ENCODE assay signal across 1 cellular context in the genomic region with DNA sequence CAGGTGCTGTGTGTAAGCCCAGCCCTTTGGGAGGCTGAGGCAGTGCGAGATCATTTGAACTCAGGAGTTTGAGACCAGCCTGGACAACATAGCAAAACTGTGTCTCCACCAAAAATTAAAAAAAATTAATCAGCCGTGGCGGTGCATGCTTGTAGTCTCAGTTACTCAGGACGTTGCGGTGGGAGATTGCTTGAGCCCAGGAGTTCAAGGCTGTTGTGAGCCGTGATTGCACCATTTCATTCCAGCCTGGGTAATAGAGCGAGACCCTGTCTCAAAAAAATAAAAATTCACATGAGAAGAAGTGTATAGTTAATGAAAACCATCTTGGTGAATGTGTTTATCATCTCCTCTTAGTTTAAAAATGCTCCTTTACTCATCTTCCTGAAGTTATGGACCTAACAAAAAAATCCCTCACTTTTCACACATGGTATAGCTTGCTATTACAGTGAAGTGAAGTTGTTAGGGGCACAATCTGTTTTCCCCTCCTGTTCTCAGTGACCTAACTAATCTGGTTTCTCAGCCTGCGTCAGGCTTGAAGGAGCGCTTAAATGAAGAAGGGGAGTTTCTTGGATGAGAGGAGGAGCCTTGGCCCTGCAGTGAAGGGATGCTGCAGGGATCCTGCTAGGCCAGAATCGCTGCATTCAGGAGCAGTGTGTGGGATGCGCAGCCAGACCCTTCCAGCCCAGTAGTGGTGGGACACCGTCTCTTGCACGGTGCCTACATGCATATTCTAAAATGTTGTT.
TF ChIP-seq lines count a peak whose summit lies in the region.

No MANE protein-coding gene starts in this region.

TF ChIP-seq in IMR-90, 13 proteins besides CTCF, POLR2A, EP300 and RAD21:
- TF ChIP-seq BHLHE40 (IDR thresholded peaks at IDR 0.05; ENCODE audit: low read depth, low read length) (no peak), RFX5 (IDR thresholded peaks at IDR 0.05; ENCODE audit: low read depth, low read length) (no peak), RCOR1 (IDR thresholded peaks at IDR 0.05; ENCODE audit: insufficient replicate concordance, low read length) (no peak), NFE2L2 (IDR thresholded peaks at IDR 0.05; ENCODE audit: low read depth, low read length) (no peak), CHD1 (IDR thresholded peaks at IDR 0.05; ENCODE audit: low read depth, low read length) (no peak), FOS (IDR thresholded peaks at IDR 0.05; ENCODE audit: low read depth, low read length) (no peak), MXI1 (IDR thresholded peaks at IDR 0.05; ENCODE audit: borderline replicate concordance, low read depth, low read length) (no peak), CEBPB (IDR thresholded peaks at IDR 0.05; ENCODE audit: low read depth, low read length) (no peak), MAFK (IDR thresholded peaks at IDR 0.05; ENCODE audit: low read depth, low read length) (no peak), SMC3 (IDR thresholded peaks at IDR 0.05; ENCODE audit: low read depth, low read length) (no peak), MAZ (IDR thresholded peaks at IDR 0.05; ENCODE audit: borderline replicate concordance, low read depth, low read length) (no peak)
- TF ChIP-seq, protein P1, sequence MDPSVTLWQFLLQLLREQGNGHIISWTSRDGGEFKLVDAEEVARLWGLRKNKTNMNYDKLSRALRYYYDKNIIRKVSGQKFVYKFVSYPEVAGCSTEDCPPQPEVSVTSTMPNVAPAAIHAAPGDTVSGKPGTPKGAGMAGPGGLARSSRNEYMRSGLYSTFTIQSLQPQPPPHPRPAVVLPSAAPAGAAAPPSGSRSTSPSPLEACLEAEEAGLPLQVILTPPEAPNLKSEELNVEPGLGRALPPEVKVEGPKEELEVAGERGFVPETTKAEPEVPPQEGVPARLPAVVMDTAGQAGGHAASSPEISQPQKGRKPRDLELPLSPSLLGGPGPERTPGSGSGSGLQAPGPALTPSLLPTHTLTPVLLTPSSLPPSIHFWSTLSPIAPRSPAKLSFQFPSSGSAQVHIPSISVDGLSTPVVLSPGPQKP (IDR thresholded peaks at IDR 0.05; ENCODE audit: borderline replicate concordance, low read depth, low read length) = no peak
- TF ChIP-seq, protein P2, sequence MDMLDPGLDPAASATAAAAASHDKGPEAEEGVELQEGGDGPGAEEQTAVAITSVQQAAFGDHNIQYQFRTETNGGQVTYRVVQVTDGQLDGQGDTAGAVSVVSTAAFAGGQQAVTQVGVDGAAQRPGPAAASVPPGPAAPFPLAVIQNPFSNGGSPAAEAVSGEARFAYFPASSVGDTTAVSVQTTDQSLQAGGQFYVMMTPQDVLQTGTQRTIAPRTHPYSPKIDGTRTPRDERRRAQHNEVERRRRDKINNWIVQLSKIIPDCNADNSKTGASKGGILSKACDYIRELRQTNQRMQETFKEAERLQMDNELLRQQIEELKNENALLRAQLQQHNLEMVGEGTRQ (IDR thresholded peaks at IDR 0.05; ENCODE audit: low read depth, low read length) = no peak
